In the genomic region with DNA sequence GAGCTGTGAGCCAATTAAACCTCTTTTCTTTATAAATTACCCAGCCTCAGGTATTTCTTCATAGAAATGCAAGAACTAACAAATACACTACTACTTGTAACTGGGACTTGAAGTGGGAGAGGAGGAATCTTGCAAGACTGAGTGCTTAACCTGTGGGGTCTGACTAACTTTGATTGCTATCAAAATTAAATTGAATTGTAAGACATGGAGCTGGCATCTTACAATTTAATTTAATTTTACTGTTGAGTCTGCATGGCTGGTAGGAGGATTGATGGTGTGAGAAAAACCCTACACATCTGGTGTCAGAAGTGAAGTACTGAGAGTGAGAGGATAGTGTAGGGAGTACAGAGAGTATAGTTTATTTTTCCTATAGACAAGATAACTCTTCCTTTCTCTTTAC, we compare ENCODE assay signal across 32 cellular contexts.
"Had no signal": no experiment of that assay in that cellular context is flagged by ENCODE, and none has a peak within 500 bp of the region (broad histone marks: within the 10 kb centered on the region; RNA-seq: fewer than 3 reads in every experiment).

No MANE protein-coding gene starts in this region.

- H3K36me3 ChIP-seq: adrenal gland, ascending aorta, brain microvascular endothelial cell, breast epithelium, cardiac muscle cell had no signal

- ATAC-seq: activated naive CD4-positive, alpha-beta T cell treated with anti-CD3 and anti-CD28 coated beads, Interleukin-2, amount 50 U/mL, for 72 hours; activated naive CD8-positive, alpha-beta T cell treated with anti-CD3 and anti-CD28 coated beads, Interleukin-2, amount 50 U/mL, for 24 hours; activated T-cell treated with anti-CD3 and anti-CD28 coated beads, Interleukin-2, amount 50 U/mL, for 4 hours; activated T-cell treated with anti-CD3 and anti-CD28 coated beads, Interleukin-2, amount 50 U/mL, for 72 hours; activated T-helper 17 cell treated with anti-CD3 and anti-CD28 coated beads, Interleukin-2, amount 50 U/mL, for 72 hours; body of pancreas had no signal

- H3K4me3 ChIP-seq: adrenal gland, ascending aorta, body of pancreas, breast epithelium, cardiac muscle cell had no signal

- H3K27ac ChIP-seq: adrenal gland, ascending aorta, body of pancreas, brain microvascular endothelial cell, breast epithelium, cardiac muscle cell had no signal

- H3K4me1 ChIP-seq: adrenal gland, ascending aorta, breast epithelium had no signal

- DNase-seq: activated effector memory CD4-positive, alpha-beta T cell treated with anti-CD3 and anti-CD28 coated beads, Interleukin-2, amount 50 U/mL, for 16 hours; activated effector memory CD4-positive, alpha-beta T cell treated with Interleukin-2 at 50 U/mL for 16 hours; activated gamma-delta T cell; activated gamma-delta T cell treated with Interleukin-2 at 50 U/mL for 16 hours; activated naive CD4-positive, alpha-beta T cell; activated naive CD4-positive, alpha-beta T cell treated with anti-CD3 and anti-CD28 coated beads for 36 hours; activated naive CD4-positive, alpha-beta T cell treated with anti-CD3 and anti-CD28 coated beads, Interleukin-2, amount 10 ng/mL, durations not matched to agents 7 days and 5 days; activated naive CD4-positive, alpha-beta T cell treated with anti-CD3 and anti-CD28 coated beads, Interleukin-2, amount 50 U/mL, for 16 hours; activated naive CD4-positive, alpha-beta T cell treated with Interleukin-2 at 50 U/mL for 16 hours; activated naive CD8-positive, alpha-beta T cell treated with anti-CD3 and anti-CD28 coated beads for 36 hours; activated naive CD8-positive, alpha-beta T cell treated with anti-CD3 and anti-CD28 coated beads, Interleukin-2, amount 10 ng/mL, durations not matched to agents 7 days and 5 days; activated naive CD8-positive, alpha-beta T cell treated with anti-CD3 and anti-CD28 coated beads, Interleukin-2, amount 50 U/mL, for 24 hours; activated T-cell treated with anti-CD3 and anti-CD28 coated beads, Interleukin-2, amount 50 U/mL, for 1 hour; activated T-cell treated with anti-CD3 and anti-CD28 coated beads, Interleukin-2, amount 50 U/mL, for 24 hours; activated T-cell treated with anti-CD3 and anti-CD28 coated beads, Interleukin-2, amount 50 U/mL, for 4 hours; activated T-cell treated with anti-CD3 and anti-CD28 coated beads, Interleukin-2, amount 50 U/mL, for 48 hours; activated T-cell treated with anti-CD3 and anti-CD28 coated beads, Interleukin-2, amount 50 U/mL, for 72 hours; adrenal gland; amniotic stem cell; amygdala; anterior cingulate cortex; aorta; body of pancreas; brain microvascular endothelial cell; caudate nucleus; central memory CD4-positive, alpha-beta T cell; cerebellar nuclear complex had no signal

- H3K9me3 ChIP-seq: adrenal gland, ascending aorta, body of pancreas had no signal

- H3K27me3 ChIP-seq: adrenal gland, ascending aorta, body of pancreas, brain microvascular endothelial cell, breast epithelium, cardiac muscle cell had no signal
